In genomic region chr11:46175401-46176002, GRCh38 we compare ENCODE assay signal across 23 cellular contexts.
"Had no signal": no experiment of that assay in that cellular context is flagged by ENCODE, and none has a peak within 500 bp of the region (broad histone marks: within the 10 kb centered on the region; RNA-seq: fewer than 3 reads in every experiment).

No MANE protein-coding gene starts in this region.

- H3K27ac ChIP-seq: SJSA1, SK-N-MC had no signal

- H3K4me1 ChIP-seq: SJSA1 had no signal

- FAIRE-seq: RCC 7860 had no signal

- DNase-seq: KBM-7; MV-4-11; NCI-H1048; NCI-H1105; NCI-H1417 treated with DMSO at 0.1 percent for 48 hours; NCI-H146; NCI-H1694 treated with DMSO at 0.1 percent for 48 hours; NCI-H1930; NCI-H2081; NCI-H2107; NCI-H226; NCI-H446; NCI-H510A; NCI-H524 treated with DMSO at 0.1 percent for 48 hours; NCI-H69; NCI-H774; NK-92 treated with Interleukin-12 subunit alpha and Interleukin-12 subunit beta, amount 100 ng/mL, for 24 hours; Right ventricle myocardium superior; RPMI8226; SIG-M5 had no signal

- H3K36me3 ChIP-seq: SJSA1 had no signal

- H3K4me3 ChIP-seq: SJSA1, SK-N-MC had no signal
